Comparison of ENCODE assay signal across 8 cellular contexts in the genomic region with DNA sequence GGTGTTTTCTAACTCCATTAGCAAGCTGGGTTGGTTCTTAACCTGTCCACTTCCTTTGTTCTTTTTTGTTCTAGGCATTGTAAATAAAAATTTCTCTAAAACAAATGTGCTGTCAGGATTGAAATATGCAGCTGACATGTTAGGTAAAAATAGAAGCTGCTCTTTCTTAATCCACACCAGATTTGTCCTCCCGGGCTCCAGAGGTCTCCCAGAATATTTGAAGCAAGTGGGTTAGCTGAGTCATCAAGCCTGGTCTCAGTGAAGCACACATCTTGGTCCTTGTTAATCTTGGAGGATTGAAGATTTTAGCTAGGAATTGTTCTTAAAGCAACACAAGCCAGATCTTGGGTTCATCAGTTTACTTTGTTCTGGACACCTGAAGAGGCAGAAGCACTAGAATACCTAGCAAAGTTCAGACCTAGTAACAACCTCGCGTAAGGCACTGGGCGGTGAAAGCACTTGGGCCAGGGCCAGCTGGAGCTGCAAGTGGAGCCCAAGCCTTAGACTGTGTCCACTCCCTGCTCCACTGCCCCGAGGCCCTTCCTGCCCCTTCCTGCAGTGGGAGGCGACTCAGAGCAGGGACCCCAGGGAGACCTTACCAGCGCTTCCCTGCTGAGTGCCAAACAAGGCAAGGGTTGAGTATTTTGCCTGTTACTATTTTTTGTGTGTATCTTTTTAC. TPM values are rescaled to one million over a fixed set of nuclear protein-coding genes. Genes with fewer than 3 reads are reported as not detected.
DNase-seq lines count a peak whose midpoint lies in the region; ATAC-seq and TF ChIP-seq lines count a peak whose summit lies in the region.

No MANE protein-coding gene starts in this region.

- H3K27ac ChIP-seq in right cardiac atrium (ENCODE audit: low read length) (peak overlapping the region; percentile 61), skeletal muscle tissue (ENCODE audit: low read depth, low read length) (peak overlapping the region; percentile 68)

- no peaks in the 10 kb centered on the region for H3K27me3 ChIP-seq in H7 (ENCODE audit: control insufficient read depth, insufficient read depth, low read length)
- no peaks in the 10 kb centered on the region for H3K27me3 ChIP-seq in right cardiac atrium (ENCODE audit: control insufficient read depth, insufficient read depth)
- no peaks in the 10 kb centered on the region for H3K27me3 ChIP-seq in skeletal muscle tissue (ENCODE audit: control insufficient read depth in 3 of 3, insufficient read depth in 3 of 3, low read length in 3 of 3)

- ATAC-seq in right cardiac atrium (peak; percentile 77 to 91), HG03135 (IDR thresholded peaks at IDR 0.05; ENCODE audit: unreplicated experiment) (no peak), HG03097 (IDR thresholded peaks at IDR 0.05; ENCODE audit: low FRiP score, unreplicated experiment) (no peak)

- H3K36me3 Mint-ChIP-seq in brain = peaks cover 63% of the 10 kb centered on the region
- H3K36me3 Mint-ChIP-seq in CD14-positive monocyte = no peaks in the 10 kb centered on the region

- peaks cover 9% of the 10 kb centered on the region for H3K36me3 ChIP-seq in H7 (replicated peaks; ENCODE audit: control insufficient read depth, insufficient read depth, low read length)
- peaks cover 19 to 40% (median 33%) of the 10 kb centered on the region in 3 donors for H3K36me3 ChIP-seq in skeletal muscle tissue (ENCODE audit: control insufficient read depth in 3 of 3, insufficient read depth in 3 of 3, low read length in 3 of 3)

- H3K9me3 Mint-ChIP-seq in brain = no peaks in the 10 kb centered on the region
- H3K9me3 Mint-ChIP-seq in CD14-positive monocyte = no peaks in the 10 kb centered on the region

- H3K27me3 Mint-ChIP-seq in brain = no peaks in the 10 kb centered on the region
- peaks cover 0 to 4% (median 0%) of the 10 kb centered on the region in 3 donors for H3K27me3 Mint-ChIP-seq in CD14-positive monocyte (ENCODE audit: low read depth in 3 of 3)

- intact Hi-C loops in right cardiac atrium (cut with DNase I) = no loop called here
- intact Hi-C loops in CD14-positive monocyte (cut with micrococcal nuclease) = no loop called here

- H3K4me1 Mint-ChIP-seq in brain = peaks cover 5% of the 10 kb centered on the region
- peaks cover 8% of the 10 kb centered on the region for H3K4me1 Mint-ChIP-seq in CD14-positive monocyte

- H3K9me3 ChIP-seq in right cardiac atrium (ENCODE audit: control insufficient read depth, low read length) (no peaks in the 10 kb centered on the region), skeletal muscle tissue (ENCODE audit: control insufficient read depth in 3 of 3, low read length in 3 of 3) (no peaks in the 10 kb centered on the region)

- TF ChIP-seq CTCF in brain (conservative IDR thresholded peaks at IDR 0.05) (no peak), CD14-positive monocyte (IDR thresholded peaks at IDR 0.05) (no peak)

- H3K4me3 ChIP-seq in H7 (ENCODE audit: insufficient read depth, low read depth, low read length) = no peak overlapping the region
- no peak overlapping the region for H3K4me3 ChIP-seq in right cardiac atrium (ENCODE audit: low read length)
- H3K4me3 ChIP-seq in skeletal muscle tissue (ENCODE audit: low read length in 3 of 3) = peak overlapping the region in 2 of 3 donors; percentile 30 to 36

- peak; percentile 14 for DNase-seq in H7
- peak; percentile 55 to 92 (median 91) for DNase-seq in right cardiac atrium
- no peak for DNase-seq in CD14-positive monocyte (ENCODE audit: low spot score)
- no peak for DNase-seq in SKM-1 treated with dmso at 0.1 percent for 144 hours (lab: John Stamatoyannopoulos, UW; ENCODE audit: unreplicated experiment)

- H3K4me1 ChIP-seq in right cardiac atrium (ENCODE audit: control insufficient read depth, insufficient read depth, low read length) (peaks cover 13% of the 10 kb centered on the region), skeletal muscle tissue (ENCODE audit: control insufficient read depth in 3 of 3, insufficient read depth in 3 of 3, low read length in 3 of 3) (peaks cover 10 to 13% (median 11%) of the 10 kb centered on the region in 3 donors)

- H3K4me3 Mint-ChIP-seq in brain (no peak overlapping the region), CD14-positive monocyte (no peak overlapping the region)

- peak overlapping the region in 3 of 5 experiments; percentile 24 to 53 (median 29) for H3K27ac Mint-ChIP-seq in brain
- no peak overlapping the region for H3K27ac Mint-ChIP-seq in CD14-positive monocyte

- peak overlapping the region in 1 of 3 donors; percentile 57 for H3K9ac ChIP-seq in skeletal muscle tissue (ENCODE audit: low read depth in 1 of 3, low read length in 3 of 3)

- WGBS in right cardiac atrium = 16% methylated on average over 7 of the region's 7 CpGs

RNA-seq across cellular contexts. Expression of a gene that starts 36.5 kb away (rescaled TPM):
- total RNA-seq in H7 (2014; rRNA removed; shearing (Covaris generic)) = 4.6 and 10.0 TPM in 2 replicates
- 44.6 TPM for polyA plus RNA-seq in brain (ENCODE audit: insufficient read depth, low read depth, low replicate concordance)
- 10 to 100 TPM; 17.1 to 21.7 (median 18.5) TPM for total RNA-seq in right cardiac atrium
- polyA plus RNA-seq in right cardiac atrium = 19.6 TPM
- total RNA-seq in skeletal muscle tissue = 8.4 TPM
- under 1 TPM; 0.54 to 0.97 TPM for polyA plus RNA-seq in CD14-positive monocyte

Comparison
In these comparisons a context has a peak if more than half of its experiments do, and no peak if none do; other contexts are left out.
1. DNase-seq: peak in H7 (single experiment) and right cardiac atrium (3 of 3); none in CD14-positive monocyte (single experiment) and SKM-1 treated with dmso at 0.1 percent for 144 hours (single experiment).
2. H3K4me3 ChIP-seq: peak in skeletal muscle tissue (2 of 3); none in H7 (single experiment) and right cardiac atrium (single experiment).
3. H3K27ac Mint-ChIP-seq: peak in brain (3 of 5); none in CD14-positive monocyte (0 of 7).
4. ATAC-seq: peak in right cardiac atrium (2 of 2); none in HG03135 (single experiment) and HG03097 (single experiment).